In genomic region chr1:205216588-205216987, GRCh38 we compare ENCODE assay signal across 26 cellular contexts. TPM values are rescaled to one million over a fixed set of nuclear protein-coding genes. Genes with fewer than 3 reads are reported as not detected.
DNase-seq lines count a peak whose midpoint lies in the region; ATAC-seq, FAIRE-seq and TF ChIP-seq lines count a peak whose summit lies in the region.
"Had no signal": no experiment of that assay in that cellular context is flagged by ENCODE, and none has a peak within 500 bp of the region (broad histone marks: within the 10 kb centered on the region; RNA-seq: fewer than 3 reads in every experiment).

No MANE protein-coding gene starts in this region.

- POLR2A ChIA-PET in WTC11 (lab: Charles Lee): no interaction called here

- no peaks in the 10 kb centered on the region for H3K79me1 ChIP-seq in H9 (ENCODE audit: insufficient read depth, low read depth, low read length, poor library complexity, severe bottlenecking)

- H2AFZ ChIP-seq in H9 (ENCODE audit: low read length): no peak overlapping the region

- H3K9me3 Mint-ChIP-seq in H9 (no peaks in the 10 kb centered on the region; a peak in 1 of 5 replicates), WTC11 (no peaks in the 10 kb centered on the region)
- H3K9me3 Mint-ChIP-seq: CD14-positive monocyte; CD8-positive, alpha-beta memory T cell had no signal

- no peaks in the 10 kb centered on the region for H3K9me3 ChIP-seq in H9 (ENCODE audit: control insufficient read depth, low read depth, low read length)
- H3K9me3 ChIP-seq: BE2C, BLaER1 had no signal

- H2BK20ac ChIP-seq in H9 (ENCODE audit: low read depth, low read length, poor library complexity, severe bottlenecking): no peak overlapping the region

- no peaks in the 10 kb centered on the region for H4K20me1 ChIP-seq in H9 (ENCODE audit: control insufficient read depth, insufficient read depth, insufficient read length)
- H4K20me1 ChIP-seq: BLaER1 had no signal

- H2BK120ac ChIP-seq in H9 (ENCODE audit: low read depth, low read length, poor library complexity, severe bottlenecking): no peak overlapping the region

- no peak overlapping the region for H3K4ac ChIP-seq in H9 (ENCODE audit: low read depth, low read length)

- H3K27me3 ChIP-seq in H9 (ENCODE audit: insufficient read depth, low read length): no peaks in the 10 kb centered on the region
- H3K27me3 ChIP-seq: BE2C, BLaER1 had no signal

- no peak overlapping the region for H4K5ac ChIP-seq in H9 (ENCODE audit: insufficient read length, low read depth, low read length)

- no peak overlapping the region for H2BK12ac ChIP-seq in H9 (ENCODE audit: insufficient read length, low read depth, low read length)

- TF ChIP-seq CTCF in H9 (conservative IDR thresholded peaks at IDR 0.05) (no peak), WTC11 (IDR thresholded peaks at IDR 0.05) (no peak)

- no peak overlapping the region for H3K27ac Mint-ChIP-seq in H9
- H3K27ac Mint-ChIP-seq in WTC11: no peak overlapping the region
- H3K27ac Mint-ChIP-seq: CD14-positive monocyte; CD4-positive, alpha-beta memory T cell; CD4-positive, CD25-positive, alpha-beta regulatory T cell; CD8-positive, alpha-beta memory T cell had no signal

- peak; percentile 69 for ATAC-seq in WTC11
- ATAC-seq: GM12878 had no signal

- no peak overlapping the region for H2BK5ac ChIP-seq in H9 (ENCODE audit: insufficient read length, low read length)

- H3K4me1 Mint-ChIP-seq in H9: peaks cover 9 to 16% of the 10 kb centered on the region in 2 experiments
- peaks cover 14% of the 10 kb centered on the region for H3K4me1 Mint-ChIP-seq in WTC11

- no peak overlapping the region for H2AK5ac ChIP-seq in H9 (ENCODE audit: insufficient read length, low read length)

- H3K18ac ChIP-seq in H9 (ENCODE audit: insufficient read length, low read depth, low read length): no peak overlapping the region

- no peak overlapping the region for H4K91ac ChIP-seq in H9 (ENCODE audit: insufficient read length, low read depth, low read length)

- no CpG with 5 or more reads among the region's 4 CpGs for WGBS in H9 (ENCODE audit: extremely low coverage, insufficient read length, low lambda C conversion rate)

- H3K23me2 ChIP-seq in H9 (ENCODE audit: insufficient read length, low read depth, low read length, poor library complexity, severe bottlenecking): no peaks in the 10 kb centered on the region

- H3K27ac ChIP-seq in H9 (ENCODE audit: insufficient read length, low read depth, low read length): no peak overlapping the region
- H3K27ac ChIP-seq: BLaER1 had no signal

- H3K9ac ChIP-seq in H9 (ENCODE audit: extremely low read depth, insufficient read length, low read length): no peak overlapping the region
- H3K9ac ChIP-seq: BLaER1 had no signal

- no peak for FAIRE-seq in urothelium cell line (lab: Jason Lieb, UNC)
- FAIRE-seq: A204.1, GM12878, GM12892, GM18507 had no signal

- H3K14ac ChIP-seq in H9 (ENCODE audit: insufficient read depth, low read length): no peak overlapping the region

- CTCF ChIA-PET in WTC11 (lab: Charles Lee): no interaction called here

- no peak overlapping the region for H2BK15ac ChIP-seq in H9 (ENCODE audit: low read depth, low read length)

- H3K79me2 ChIP-seq in H9 (ENCODE audit: insufficient read depth, low read length): no peaks in the 10 kb centered on the region

- H3K4me2 ChIP-seq in H9 (ENCODE audit: insufficient read depth, insufficient read length, low read length): no peak overlapping the region
- H3K4me2 ChIP-seq: BLaER1 had no signal

- no peak overlapping the region for H3K4me3 Mint-ChIP-seq in H9
- no peak overlapping the region for H3K4me3 Mint-ChIP-seq in WTC11
- H3K4me3 Mint-ChIP-seq: CD14-positive monocyte; CD4-positive, alpha-beta memory T cell; CD4-positive, CD25-positive, alpha-beta regulatory T cell; CD8-positive, alpha-beta memory T cell had no signal

- H3K36me3 Mint-ChIP-seq in H9 (ENCODE audit: insufficient read depth in 1 of 3, low read depth in 3 of 3): no peaks in the 10 kb centered on the region
- no peaks in the 10 kb centered on the region for H3K36me3 Mint-ChIP-seq in WTC11
- H3K36me3 Mint-ChIP-seq: CD14-positive monocyte had no signal

- no peak overlapping the region for H4K8ac ChIP-seq in H9 (replicated peaks; ENCODE audit: insufficient read length, low read depth, low read length)

- no peak overlapping the region for H3T11ph ChIP-seq in H9 (ENCODE audit: low read length)

- DNase-seq in H9: peak; percentile 55
- no peak for DNase-seq in WTC11 (ENCODE audit: low spot score)
- no peak for DNase-seq in urothelium cell line (ENCODE audit: low spot score)
- DNase-seq in stimulated activated CD4-positive, alpha-beta T cell treated with anti-CD3 and anti-CD28 coated beads, Interleukin-2, amount 100 ng/mL, for 48 hours: no peak
- DNase-seq in effector CD4-positive, alpha-beta T cell: no peak
- DNase-seq: 8988T; ACHN; BE2C; C1 segment of cervical spinal cord; CD4-positive, alpha-beta memory T cell; CD4-positive, CD25-positive, alpha-beta regulatory T cell; CD8-positive, alpha-beta memory T cell; COR-L47; DMS 273 treated with DMSO at 0.1 percent for 48 hours; DMS153; DMS53; DMS79; DND-41; EL; GDM1 had no signal

- H3K27me3 Mint-ChIP-seq in H9 (ENCODE audit: low read depth) (no peaks in the 10 kb centered on the region; the same call in 1 of the 2 replicates), WTC11 (ENCODE audit: low read depth) (no peaks in the 10 kb centered on the region)

- no peak overlapping the region for H3K56ac ChIP-seq in H9 (ENCODE audit: insufficient read length, low read depth, low read length)

- no peak overlapping the region for H3K23ac ChIP-seq in H9 (ENCODE audit: insufficient read length, low read depth, low read length)

- H3K4me1 ChIP-seq in H9 (ENCODE audit: insufficient read depth, low read length): no peaks in the 10 kb centered on the region
- H3K4me1 ChIP-seq: BE2C had no signal

TF ChIP-seq in WTC11, 78 proteins besides CTCF, POLR2A, EP300 and RAD21:
- 0 out of 2 replicates have a peak, but pooled peaks have one; percentile 52 for TF ChIP-seq ZNF121 (CRISPR knock-in tag; IDR thresholded peaks at IDR 0.05)
- TF ChIP-seq SP1 (CRISPR knock-in tag; conservative IDR thresholded peaks at IDR 0.05): no peak
TF ChIP-seq in WTC11: peak in this region for 1.

RNA-seq across cellular contexts. Expression of gene DSTYK, which starts 5.1 kb away (rescaled TPM):
- total RNA-seq in H9 (2021): 7.7 and 8.5 TPM in 2 replicates
- total RNA-seq in WTC11 (2021): 10.3 to 11.6 TPM (median 11.0 TPM) in 3 replicates

RNA-seq across cellular contexts. Expression of gene TMCC2, which starts 11.2 kb away (rescaled TPM):
- total RNA-seq in H9 (2021): 11.3 and 11.7 TPM in 2 replicates
- total RNA-seq in WTC11 (2021): 9.5 to 11.2 TPM (median 11.2 TPM) in 3 replicates
